25 cellular contexts compared by ENCODE assay signal in the genomic region with DNA sequence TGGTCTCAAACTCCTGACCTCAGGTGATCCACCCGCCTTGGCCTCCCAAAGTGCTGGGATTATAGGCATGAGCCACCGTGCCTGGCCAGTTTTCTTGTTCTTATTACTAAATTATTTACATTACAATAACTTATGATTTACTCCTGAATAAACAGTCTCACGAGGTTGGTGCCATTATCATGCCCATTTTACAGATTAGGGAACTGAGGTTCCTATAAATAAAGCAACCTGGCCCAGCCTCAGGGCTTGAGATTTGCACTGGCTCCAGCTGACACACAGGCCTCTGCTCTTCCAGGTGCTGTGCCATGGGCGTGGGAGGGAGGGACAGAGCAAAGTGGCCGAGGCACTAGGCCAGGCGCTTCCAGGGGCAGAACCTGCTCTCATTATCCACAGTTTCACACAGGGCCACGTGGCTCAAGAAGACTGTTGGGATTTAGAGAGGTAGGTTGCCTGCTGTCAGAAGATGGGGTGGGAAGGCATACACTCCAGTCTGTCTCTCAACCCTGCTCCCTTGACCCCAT. TPM values are rescaled to one million over a fixed set of nuclear protein-coding genes. Genes with fewer than 3 reads are reported as not detected.
"Had no signal": no experiment of that assay in that cellular context is flagged by ENCODE, and none has a peak within 500 bp of the region (broad histone marks: within the 10 kb centered on the region; RNA-seq: fewer than 3 reads in every experiment).

No MANE protein-coding gene starts in this region.

- H3K4me3 ChIP-seq: MG63, PC-9, SK-N-MC had no signal

- DNase-seq: activated CD4-positive, alpha-beta memory T cell treated with anti-CD3 and anti-CD28 coated beads for 36 hours; activated CD4-positive, alpha-beta T cell treated with anti-CD3 and anti-CD28 coated beads, Interleukin-2, amount 10 ng/mL, durations not matched to agents 7 days and 5 days; activated CD4-positive, CD25-positive, alpha-beta regulatory T cell; activated CD8-positive, alpha-beta memory T cell treated with anti-CD3 and anti-CD28 coated beads for 24 hours; activated effector memory CD4-positive, alpha-beta T cell treated with anti-CD3 and anti-CD28 coated beads, Interleukin-2, amount 50 U/mL, for 16 hours; activated naive CD4-positive, alpha-beta T cell treated with Interleukin-2 at 50 U/mL for 16 hours; activated naive CD8-positive, alpha-beta T cell treated with anti-CD3 and anti-CD28 coated beads, Interleukin-2, amount 50 U/mL, for 24 hours; activated T-cell treated with anti-CD3 and anti-CD28 coated beads, Interleukin-2, amount 50 U/mL, for 4 hours; amniotic stem cell; brain microvascular endothelial cell; MG63; MV-4-11; NCI-H1092 treated with DMSO at 0.1 percent for 48 hours; NCI-H1436; NCI-H1694 treated with DMSO at 0.1 percent for 48 hours; NCI-H2029 treated with DMSO at 0.1 percent for 48 hours; NCI-H345; NCI-H510A treated with DMSO at 0.1 percent for 48 hours; NCI-H69; PC-9; T-cell had no signal

- H3K27me3 ChIP-seq: brain microvascular endothelial cell, MG63 had no signal

- H3K4me3 Mint-ChIP-seq: activated CD4-positive, alpha-beta memory T cell treated with anti-CD3 and anti-CD28 coated beads for 36 hours; activated CD4-positive, alpha-beta T cell treated with anti-CD3 and anti-CD28 coated beads, Interleukin-2, amount 10 ng/mL, durations not matched to agents 7 days and 5 days; activated naive CD8-positive, alpha-beta T cell treated with anti-CD3 and anti-CD28 coated beads, Interleukin-2, amount 50 U/mL, for 24 hours; activated T-cell treated with anti-CD3 and anti-CD28 coated beads, Interleukin-2, amount 50 U/mL, for 4 hours; T-cell had no signal

- H3K9me3 ChIP-seq: MG63 had no signal

- H3K36me3 Mint-ChIP-seq: activated CD4-positive, alpha-beta memory T cell treated with anti-CD3 and anti-CD28 coated beads for 36 hours; activated naive CD4-positive, alpha-beta T cell treated with anti-CD3 and anti-CD28 coated beads, Interleukin-2, amount 50 U/mL, for 72 hours; T-cell had no signal

- H3K27me3 Mint-ChIP-seq: activated CD4-positive, alpha-beta memory T cell treated with anti-CD3 and anti-CD28 coated beads for 36 hours; activated naive CD8-positive, alpha-beta T cell treated with anti-CD3 and anti-CD28 coated beads, Interleukin-2, amount 50 U/mL, for 24 hours; T-cell had no signal

- H3K27ac ChIP-seq: brain microvascular endothelial cell, PC-9, SK-N-MC, VCaP had no signal

- ATAC-seq: activated naive CD4-positive, alpha-beta T cell treated with anti-CD3 and anti-CD28 coated beads, Interleukin-2, amount 50 U/mL, for 72 hours; activated naive CD8-positive, alpha-beta T cell treated with anti-CD3 and anti-CD28 coated beads, Interleukin-2, amount 50 U/mL, for 24 hours; activated T-cell treated with anti-CD3 and anti-CD28 coated beads, Interleukin-2, amount 50 U/mL, for 4 hours; T-cell had no signal

- H3K9me3 Mint-ChIP-seq: activated CD4-positive, alpha-beta memory T cell treated with anti-CD3 and anti-CD28 coated beads for 36 hours; activated CD4-positive, alpha-beta T cell treated with anti-CD3 and anti-CD28 coated beads, Interleukin-2, amount 10 ng/mL, durations not matched to agents 7 days and 5 days; activated naive CD4-positive, alpha-beta T cell treated with anti-CD3 and anti-CD28 coated beads, Interleukin-2, amount 50 U/mL, for 72 hours; activated naive CD8-positive, alpha-beta T cell treated with anti-CD3 and anti-CD28 coated beads, Interleukin-2, amount 50 U/mL, for 24 hours; activated T-cell treated with anti-CD3 and anti-CD28 coated beads, Interleukin-2, amount 50 U/mL, for 4 hours; T-cell had no signal

- H3K4me1 Mint-ChIP-seq: activated CD4-positive, alpha-beta T cell treated with anti-CD3 and anti-CD28 coated beads, Interleukin-2, amount 10 ng/mL, durations not matched to agents 7 days and 5 days; activated naive CD8-positive, alpha-beta T cell treated with anti-CD3 and anti-CD28 coated beads, Interleukin-2, amount 50 U/mL, for 24 hours; T-cell had no signal

- H3K27ac Mint-ChIP-seq: activated CD4-positive, alpha-beta memory T cell treated with anti-CD3 and anti-CD28 coated beads for 36 hours; activated CD4-positive, alpha-beta T cell treated with anti-CD3 and anti-CD28 coated beads, Interleukin-2, amount 10 ng/mL, durations not matched to agents 7 days and 5 days; activated naive CD8-positive, alpha-beta T cell treated with anti-CD3 and anti-CD28 coated beads, Interleukin-2, amount 50 U/mL, for 24 hours; T-cell had no signal

- H3K36me3 ChIP-seq: brain microvascular endothelial cell, MG63 had no signal

RNA-seq across cellular contexts. Expression of a gene that starts 2.3 kb away (rescaled TPM):
- total RNA-seq: activated CD4-positive, alpha-beta memory T cell treated with anti-CD3 and anti-CD28 coated beads for 36 hours; activated T-cell treated with anti-CD3 and anti-CD28 coated beads, Interleukin-2, amount 50 U/mL, for 4 hours; PC-9; T-helper 2 cell treated with Interferon-gamma antibody and Interleukin-4, amounts not matched to agents 100 ng/mL and 5 ng/mL, for 36 hours had no signal
